In genomic region chr2:147520817-147521216, GRCh38 we compare ENCODE assay signal across 20 cellular contexts.
"Had no signal": no experiment of that assay in that cellular context is flagged by ENCODE, and none has a peak within 500 bp of the region (broad histone marks: within the 10 kb centered on the region; RNA-seq: fewer than 3 reads in every experiment).

No MANE protein-coding gene starts in this region.

- H3K4me3 Mint-ChIP-seq: naive thymus-derived CD4-positive, alpha-beta T cell; nephron progenitor cell; stimulated activated naive B cell treated with anti-CD40 and anti-IgM and Interleukin-4, amounts not matched to agents 10 μg/mL and 1 μg/mL and 100 μg/mL, for 72 hours; stimulated activated naive CD8-positive, alpha-beta T cell treated with anti-CD3 and anti-CD28 coated beads, Interleukin-15, amount 100 ng/mL, for 72 hours had no signal

- H3K4me3 ChIP-seq: dorsolateral prefrontal cortex, hepatocyte, psoas muscle, right lobe of liver, testis, tibial nerve had no signal

- H3K4me1 ChIP-seq: parathyroid adenoma, psoas muscle, testis had no signal

- H3K27me3 Mint-ChIP-seq: stimulated activated naive B cell treated with anti-CD40 and anti-IgM and Interleukin-4, amounts not matched to agents 10 μg/mL and 1 μg/mL and 100 μg/mL, for 72 hours had no signal

- ATAC-seq: left colon; naive thymus-derived CD4-positive, alpha-beta T cell; psoas muscle; right lobe of liver; stimulated activated naive B cell treated with anti-CD40 and anti-IgM and Interleukin-4, amounts not matched to agents 10 μg/mL and 1 μg/mL and 100 μg/mL, for 72 hours; stimulated activated naive CD8-positive, alpha-beta T cell treated with anti-CD3 and anti-CD28 coated beads, Interleukin-15, amount 100 ng/mL, for 72 hours had no signal

- H3K27me3 ChIP-seq: hepatocyte, right lobe of liver, testis, tibial nerve had no signal

- H3K27ac Mint-ChIP-seq: naive thymus-derived CD4-positive, alpha-beta T cell; nephron progenitor cell; stimulated activated naive B cell treated with anti-CD40 and anti-IgM and Interleukin-4, amounts not matched to agents 10 μg/mL and 1 μg/mL and 100 μg/mL, for 72 hours had no signal

- H3K36me3 Mint-ChIP-seq: stimulated activated naive B cell treated with anti-CD40 and anti-IgM and Interleukin-4, amounts not matched to agents 10 μg/mL and 1 μg/mL and 100 μg/mL, for 72 hours had no signal

- H3K36me3 ChIP-seq: right lobe of liver, tibial nerve had no signal

- H3K27ac ChIP-seq: dorsolateral prefrontal cortex, hepatocyte, parathyroid adenoma, psoas muscle, right lobe of liver, testis, tibial nerve had no signal

- DNase-seq: cortex of kidney; dorsolateral prefrontal cortex; effector CD8-positive, alpha-beta T cell; foreskin melanocyte; head of caudate nucleus; kidney; left colon; naive thymus-derived CD4-positive, alpha-beta T cell; nephron progenitor cell; psoas muscle; retina; right lobe of liver; stimulated activated CD4-positive, alpha-beta T cell treated with anti-CD3 and anti-CD28 coated beads, Interleukin-1b, Interleukin-23, amount 100 ng/mL, for 48 hours; stimulated activated CD4-positive, alpha-beta T cell treated with anti-CD3 and anti-CD28 coated beads, Interleukin-4, amount 100 ng/mL, for 24 hours; stimulated activated naive B cell treated with anti-CD40 and anti-IgM and Interleukin-4, amounts not matched to agents 10 μg/mL and 1 μg/mL and 100 μg/mL, for 72 hours; stimulated activated naive CD8-positive, alpha-beta T cell treated with anti-CD3 and anti-CD28 coated beads, Interleukin-15, amount 100 ng/mL, for 72 hours; testis had no signal

- H3K4me1 Mint-ChIP-seq: stimulated activated naive B cell treated with anti-CD40 and anti-IgM and Interleukin-4, amounts not matched to agents 10 μg/mL and 1 μg/mL and 100 μg/mL, for 72 hours had no signal

- H3K9me3 ChIP-seq: psoas muscle, right lobe of liver, testis had no signal
